Comparison of ENCODE assay signal across 9 cellular contexts in genomic region chr16:58001781-58002410, GRCh38. TPM values are rescaled to one million over a fixed set of nuclear protein-coding genes. Genes with fewer than 3 reads are reported as not detected.
DNase-seq lines count a peak whose midpoint lies in the region; ATAC-seq, FAIRE-seq and TF ChIP-seq lines count a peak whose summit lies in the region.
"Had no signal": no experiment of that assay in that cellular context is flagged by ENCODE, and none has a peak within 500 bp of the region (broad histone marks: within the 10 kb centered on the region; RNA-seq: fewer than 3 reads in every experiment).

No MANE protein-coding gene starts in this region.

- no peaks in the 10 kb centered on the region for H3K27me3 ChIP-seq in keratinocyte (ENCODE audit: control insufficient read depth, extremely low read depth, insufficient read depth, low read length)
- no peaks in the 10 kb centered on the region for H3K27me3 ChIP-seq in subcutaneous abdominal adipose tissue (ENCODE audit: control insufficient read depth in 5 of 5, insufficient read depth in 4 of 5, low read length in 5 of 5)

- H3K79me2 ChIP-seq in keratinocyte (ENCODE audit: control insufficient read depth, insufficient read depth, low read length) = peaks cover 23% of the 10 kb centered on the region

- H3K9me3 Mint-ChIP-seq in T-helper 2 cell treated with Interferon-gamma antibody and Interleukin-4, amounts not matched to agents 5 μg/mL and 100 μg/mL, for 36 hours = no peaks in the 10 kb centered on the region
- H3K9me3 Mint-ChIP-seq in activated naive CD8-positive, alpha-beta T cell treated with anti-CD3 and anti-CD28 coated beads for 36 hours = no peaks in the 10 kb centered on the region

- H2AFZ ChIP-seq in keratinocyte (ENCODE audit: control insufficient read depth, low read length) = no peak overlapping the region

- no peak for DNase-seq in T-helper 2 cell treated with Interferon-gamma antibody and Interleukin-4, amounts not matched to agents 5 μg/mL and 100 μg/mL, for 36 hours (ENCODE audit: low spot score)
- no peak for DNase-seq in T-helper 2 cell
- no peak for DNase-seq in activated naive CD8-positive, alpha-beta T cell treated with anti-CD3 and anti-CD28 coated beads for 36 hours
- no peak for DNase-seq in keratinocyte (ENCODE audit: low read depth, low spot score)
- no peak for DNase-seq in islet precursor cell

- FAIRE-seq in keratinocyte (lab: Jason Lieb, UNC) = no peak

- H3K4me2 ChIP-seq in keratinocyte (ENCODE audit: control insufficient read depth, extremely low read depth, insufficient read depth, low read depth, low read length) = peak overlapping the region; percentile 94

- H3K27ac Mint-ChIP-seq in T-helper 2 cell treated with Interferon-gamma antibody and Interleukin-4, amounts not matched to agents 5 μg/mL and 100 μg/mL, for 36 hours = no peak overlapping the region
- peak overlapping the region; percentile 48 for H3K27ac Mint-ChIP-seq in activated naive CD8-positive, alpha-beta T cell treated with anti-CD3 and anti-CD28 coated beads for 36 hours

- ATAC-seq in HG02973 (IDR thresholded peaks at IDR 0.05; ENCODE audit: unreplicated experiment) = no peak
- ATAC-seq in GM18873 (IDR thresholded peaks at IDR 0.05; ENCODE audit: low FRiP score, unreplicated experiment) = no peak

- H3K27me3 Mint-ChIP-seq in T-helper 2 cell treated with Interferon-gamma antibody and Interleukin-4, amounts not matched to agents 5 μg/mL and 100 μg/mL, for 36 hours (ENCODE audit: low read depth) = no peaks in the 10 kb centered on the region
- no peaks in the 10 kb centered on the region for H3K27me3 Mint-ChIP-seq in activated naive CD8-positive, alpha-beta T cell treated with anti-CD3 and anti-CD28 coated beads for 36 hours

- H3K9ac ChIP-seq in keratinocyte (ENCODE audit: control insufficient read depth, extremely low read depth, insufficient read depth, low read length) (peak overlapping the region; percentile 64), subcutaneous abdominal adipose tissue (ENCODE audit: low read length in 5 of 5) (peak overlapping the region in 2 of 5 donors; percentile 86 to 89)

- H3K9me3 ChIP-seq in keratinocyte (ENCODE audit: control insufficient read depth, low read depth, low read length) (no peaks in the 10 kb centered on the region), subcutaneous abdominal adipose tissue (ENCODE audit: control insufficient read depth in 5 of 5, low read length in 5 of 5) (no peaks in the 10 kb centered on the region)

- peaks cover 35% of the 10 kb centered on the region for H3K36me3 Mint-ChIP-seq in T-helper 2 cell treated with Interferon-gamma antibody and Interleukin-4, amounts not matched to agents 5 μg/mL and 100 μg/mL, for 36 hours (ENCODE audit: low read depth)
- H3K36me3 Mint-ChIP-seq in activated naive CD8-positive, alpha-beta T cell treated with anti-CD3 and anti-CD28 coated beads for 36 hours = peaks cover 20% of the 10 kb centered on the region

- H3K4me3 ChIP-seq in keratinocyte (ENCODE audit: control insufficient read depth in 2 of 3, extremely low read depth in 1 of 3, insufficient read depth in 2 of 3, low read depth in 1 of 3, low read length in 3 of 3) (peak overlapping the region; percentile 75 to 96 (median 81)), subcutaneous abdominal adipose tissue (ENCODE audit: low read depth in 1 of 5, low read length in 5 of 5) (peak overlapping the region; percentile 1 to 85 (median 78))

- H3K4me1 ChIP-seq in keratinocyte (ENCODE audit: control insufficient read depth, extremely low read depth, insufficient read depth, low read length) = peaks cover 29% of the 10 kb centered on the region
- peaks cover 6 to 39% (median 32%) of the 10 kb centered on the region in 5 donors for H3K4me1 ChIP-seq in subcutaneous abdominal adipose tissue (ENCODE audit: control insufficient read depth in 5 of 5, insufficient read depth in 5 of 5, low read length in 5 of 5)

- dilution Hi-C loops in keratinocyte (cut with MboI; ENCODE audit: extremely low pct_ligation_motif_present, low sequenced_read_pairs) = no loop called here

- no peak for TF ChIP-seq CTCF in keratinocyte (optimal IDR thresholded peaks at IDR 0.05 in 1 of 3, IDR thresholded peaks at IDR 0.05 in 1 of 3, conservative IDR thresholded peaks at IDR 0.05 in 1 of 3; ENCODE audit: extremely low read depth in 1 of 3, insufficient read depth in 2 of 3, low read length in 3 of 3)

- H3K4me1 Mint-ChIP-seq in T-helper 2 cell treated with Interferon-gamma antibody and Interleukin-4, amounts not matched to agents 5 μg/mL and 100 μg/mL, for 36 hours (ENCODE audit: low read depth) = peaks cover 42% of the 10 kb centered on the region
- peaks cover 37% of the 10 kb centered on the region for H3K4me1 Mint-ChIP-seq in activated naive CD8-positive, alpha-beta T cell treated with anti-CD3 and anti-CD28 coated beads for 36 hours

- H4K20me1 ChIP-seq in keratinocyte (ENCODE audit: control insufficient read depth, extremely low read depth, insufficient read depth, low read length) = no peaks in the 10 kb centered on the region

- H3K27ac ChIP-seq in keratinocyte (ENCODE audit: control insufficient read depth, insufficient read depth, low read length) (no peak overlapping the region), subcutaneous abdominal adipose tissue (ENCODE audit: low read depth, low read length) (peak overlapping the region; percentile 37)

- no peaks in the 10 kb centered on the region for H3K9me1 ChIP-seq in keratinocyte (ENCODE audit: control insufficient read depth, extremely low read depth, insufficient read depth, low read length)

- H3K36me3 ChIP-seq in keratinocyte (ENCODE audit: control insufficient read depth in 2 of 2, extremely low read depth in 1 of 2, insufficient read depth in 2 of 2, low read length in 2 of 2) (peaks cover 9 to 11% of the 10 kb centered on the region in 2 experiments), subcutaneous abdominal adipose tissue (ENCODE audit: control insufficient read depth in 5 of 5, insufficient read depth in 5 of 5, low read length in 5 of 5) (peaks cover 0 to 23% (median 14%) of the 10 kb centered on the region in 5 donors)

- H3K4me3 Mint-ChIP-seq in T-helper 2 cell treated with Interferon-gamma antibody and Interleukin-4, amounts not matched to agents 5 μg/mL and 100 μg/mL, for 36 hours = peak overlapping the region; percentile 90
- peak overlapping the region; percentile 96 for H3K4me3 Mint-ChIP-seq in activated naive CD8-positive, alpha-beta T cell treated with anti-CD3 and anti-CD28 coated beads for 36 hours

RNA-seq across cellular contexts. Expression of gene USB1, which starts 0.7 kb away (rescaled TPM):
- total RNA-seq in activated naive CD8-positive, alpha-beta T cell treated with anti-CD3 and anti-CD28 coated beads for 36 hours = 10 to 100 TPM; 52.6 to 54.2 TPM
- polyA plus RNA-seq in keratinocyte = 63.5 to 88.7 TPM (median 75.9 TPM) in 3 replicates
- 6.9 TPM for polyA plus RNA-seq in keratinocyte (2011; ENCODE audit: low read depth)
- polyA plus RNA-seq in keratinocyte (2011; cell fraction: cytosol; rRNA removed) = 73.2 and 93.1 TPM in 2 replicates
- 79.9 and 94.3 TPM in 2 replicates for polyA plus RNA-seq in keratinocyte (2011; cell fraction: nucleus; rRNA removed)
- 24.5 and 91.8 TPM in 2 replicates for polyA plus RNA-seq in keratinocyte (2012; ENCODE audit: low replicate concordance)
- polyA minus RNA-seq in keratinocyte = 91.3 to 211 TPM (median 91.5 TPM) in 3 replicates
- 151 TPM for polyA minus RNA-seq in keratinocyte (2011; cell fraction: cytosol; rRNA and poly(A)+ RNA removed)
- polyA minus RNA-seq in keratinocyte (2011; cell fraction: nucleus; rRNA and poly(A)+ RNA removed) = 32.8 and 36.8 TPM in 2 replicates

RNA-seq across cellular contexts. Expression of gene ZNF319, which starts 1.4 kb away (rescaled TPM):
- 1 to 10 TPM; 6.8 to 7.2 TPM for total RNA-seq in activated naive CD8-positive, alpha-beta T cell treated with anti-CD3 and anti-CD28 coated beads for 36 hours
- 3.3 to 6.9 TPM (median 4.5 TPM) in 3 replicates for polyA plus RNA-seq in keratinocyte
- polyA plus RNA-seq in keratinocyte (2011; ENCODE audit: low read depth) = 0.55 TPM
- polyA plus RNA-seq in keratinocyte (2011; cell fraction: cytosol; rRNA removed) = 4.9 and 7.7 TPM in 2 replicates
- polyA plus RNA-seq in keratinocyte (2011; cell fraction: nucleus; rRNA removed) = 9.8 and 13.4 TPM in 2 replicates
- 3.4 and 4.7 TPM in 2 replicates for polyA plus RNA-seq in keratinocyte (2012; ENCODE audit: low replicate concordance)
- polyA minus RNA-seq in keratinocyte = 3.5 to 10.7 TPM (median 8.2 TPM) in 3 replicates
- polyA minus RNA-seq in keratinocyte (2011; cell fraction: cytosol; rRNA and poly(A)+ RNA removed) = 10.2 TPM
- polyA minus RNA-seq in keratinocyte (2011; cell fraction: nucleus; rRNA and poly(A)+ RNA removed) = 7.5 and 8.6 TPM in 2 replicates

RNA-seq across cellular contexts. Expression of gene MMP15, which starts 23.7 kb away (rescaled TPM):
- under 1 TPM; 0.12 to 0.25 TPM for total RNA-seq in activated naive CD8-positive, alpha-beta T cell treated with anti-CD3 and anti-CD28 coated beads for 36 hours
- 3.7 to 7.2 TPM (median 5.6 TPM) in 3 replicates for polyA plus RNA-seq in keratinocyte
- polyA plus RNA-seq in keratinocyte (2011; ENCODE audit: low read depth) = 1.4 TPM
- polyA plus RNA-seq in keratinocyte (2011; cell fraction: cytosol; rRNA removed) = 2.8 and 5.2 TPM in 2 replicates
- 15.0 and 19.3 TPM in 2 replicates for polyA plus RNA-seq in keratinocyte (2011; cell fraction: nucleus; rRNA removed)
- 7.5 and 9.9 TPM in 2 replicates for polyA plus RNA-seq in keratinocyte (2012; ENCODE audit: low replicate concordance)
- polyA minus RNA-seq in keratinocyte = 5.7 to 15.0 TPM (median 6.5 TPM) in 3 replicates
- polyA minus RNA-seq in keratinocyte (2011; cell fraction: cytosol; rRNA and poly(A)+ RNA removed) = 15.9 TPM
- 26.8 and 29.5 TPM in 2 replicates for polyA minus RNA-seq in keratinocyte (2011; cell fraction: nucleus; rRNA and poly(A)+ RNA removed)

RNA-seq across cellular contexts. Expression of gene CNGB1, which starts 31.0 kb away (rescaled TPM):
- not detected for total RNA-seq in activated naive CD8-positive, alpha-beta T cell treated with anti-CD3 and anti-CD28 coated beads for 36 hours
- 0.07 to 0.22 TPM (median 0.08 TPM) in 3 replicates for polyA plus RNA-seq in keratinocyte
- 0.40 TPM for polyA plus RNA-seq in keratinocyte (2011; ENCODE audit: low read depth)
- polyA plus RNA-seq in keratinocyte (2011; cell fraction: cytosol; rRNA removed) = 0.06 and 0.12 TPM in 2 replicates
- polyA plus RNA-seq in keratinocyte (2011; cell fraction: nucleus; rRNA removed) = 0.27 and 0.28 TPM in 2 replicates
- 0.28 and 0.32 TPM in 2 replicates for polyA plus RNA-seq in keratinocyte (2012; ENCODE audit: low replicate concordance)
- polyA minus RNA-seq in keratinocyte = 0.20 to 0.35 TPM in 2 of 3 replicates, not detected in the other
- polyA minus RNA-seq in keratinocyte (2011; cell fraction: cytosol; rRNA and poly(A)+ RNA removed) = not detected
- polyA minus RNA-seq in keratinocyte (2011; cell fraction: nucleus; rRNA and poly(A)+ RNA removed) = 0.16 and 1.8 TPM in 2 replicates
- total RNA-seq: subcutaneous adipose tissue had no signal
